In genomic region chr16:8686031-8686621, GRCh38 we compare ENCODE assay signal across 13 cellular contexts. TPM values are rescaled to one million over a fixed set of nuclear protein-coding genes. Genes with fewer than 3 reads are reported as not detected.
A peak's percentile ranks its signal among the peaks of the same experiment; 100 is the strongest.
DNase-seq lines count a peak whose midpoint lies in the region; ATAC-seq, FAIRE-seq and TF ChIP-seq lines count a peak whose summit lies in the region.
"Had no signal": no experiment of that assay in that cellular context is flagged by ENCODE, and none has a peak within 500 bp of the region (broad histone marks: within the 10 kb centered on the region; RNA-seq: fewer than 3 reads in every experiment).

No MANE protein-coding gene starts in this region.

- FAIRE-seq in A549 (lab: Jason Lieb, UNC): no peak
- FAIRE-seq: endometrium had no signal

- no peaks in the 10 kb centered on the region for H3K27me3 Mint-ChIP-seq in endodermal cell (ENCODE audit: insufficient read depth)
- H3K27me3 Mint-ChIP-seq in activated T-helper 1 cell treated with anti-CD3 and anti-CD28 coated beads, Interleukin-12 subunit alpha, Interleukin-12 subunit beta, Interleukin-2, Interleukin-4 antibody, amounts not matched to agents 30 ng/mL and 10 ng/mL and 1 ng/mL, durations not matched to agents 14 hours and 24 hours and 36 hours (ENCODE audit: insufficient read depth): no peaks in the 10 kb centered on the region

- CTCF ChIA-PET in A549 (lab: Yijun Ruan, JAX): interaction anchor here (3.0 kb wide), 1 partner anchor 25 kb away, joined by 10 read pairs; no protein-coding TSS in a partner anchor

- POLR2A ChIA-PET in A549 (lab: Yijun Ruan, JAX): no interaction called here

- intact Hi-C loops in activated T-helper 1 cell treated with anti-CD3 and anti-CD28 coated beads, Interleukin-12 subunit alpha, Interleukin-12 subunit beta, Interleukin-2, Interleukin-4 antibody, amounts not matched to agents 30 ng/mL and 10 ng/mL and 1 ng/mL, durations not matched to agents 14 hours and 24 hours and 36 hours (cut with micrococcal nuclease): no loop called here

- H3K4me1 ChIP-seq in A549: no peaks in the 10 kb centered on the region
- H3K4me1 ChIP-seq in endodermal cell (ENCODE audit: control insufficient read depth, insufficient read depth, low read length): peaks cover 9% of the 10 kb centered on the region

- TF ChIP-seq POLR2A in A549 (IDR thresholded peaks at IDR 0.05; ENCODE audit: low read length): no peak

- no peak for TF ChIP-seq CTCF in A549 (IDR thresholded peaks at IDR 0.05)
- no peak for TF ChIP-seq CTCF in endodermal cell (conservative IDR thresholded peaks at IDR 0.05)

- H3K9me3 ChIP-seq in A549: peaks cover 21% of the 10 kb centered on the region
- peaks cover 14% of the 10 kb centered on the region for H3K9me3 ChIP-seq in endodermal cell (ENCODE audit: control insufficient read depth, low read length)

- no peak overlapping the region for H3K4me3 Mint-ChIP-seq in endodermal cell
- no peak overlapping the region for H3K4me3 Mint-ChIP-seq in activated T-helper 1 cell treated with anti-CD3 and anti-CD28 coated beads, Interleukin-12 subunit alpha, Interleukin-12 subunit beta, Interleukin-2, Interleukin-4 antibody, amounts not matched to agents 30 ng/mL and 10 ng/mL and 1 ng/mL, durations not matched to agents 14 hours and 24 hours and 36 hours

- no peak for TF ChIP-seq RAD21 in A549 (conservative IDR thresholded peaks at IDR 0.05 in 1 of 2, IDR thresholded peaks at IDR 0.05 in 1 of 2)

- no peak overlapping the region for H3K4me2 ChIP-seq in A549

- no peak overlapping the region for H3K27ac ChIP-seq in A549
- H3K27ac ChIP-seq in endodermal cell (ENCODE audit: low read depth, low read length): peak overlapping the region; percentile 89
- H3K27ac ChIP-seq: HL-60 had no signal

- peaks cover 15% of the 10 kb centered on the region for H3K36me3 Mint-ChIP-seq in endodermal cell (ENCODE audit: low read depth)
- H3K36me3 Mint-ChIP-seq in activated T-helper 1 cell treated with anti-CD3 and anti-CD28 coated beads, Interleukin-12 subunit alpha, Interleukin-12 subunit beta, Interleukin-2, Interleukin-4 antibody, amounts not matched to agents 30 ng/mL and 10 ng/mL and 1 ng/mL, durations not matched to agents 14 hours and 24 hours and 36 hours (ENCODE audit: low read depth): peaks cover 11% of the 10 kb centered on the region

- ATAC-seq in A549 (peak; percentile 37 to 50; a peak in 2 of 6 replicates), GM19023 (IDR thresholded peaks at IDR 0.05; ENCODE audit: unreplicated experiment) (no peak)
- ATAC-seq: stimulated activated naive CD8-positive, alpha-beta T cell treated with anti-CD3 and anti-CD28 coated beads, Interleukin-15, Interleukin-2, amounts not matched to agents 100 U/mL and 50 U/mL, for 24 hours had no signal

- H3K36me3 ChIP-seq in endodermal cell (ENCODE audit: control insufficient read depth, insufficient read depth, low read length): no peaks in the 10 kb centered on the region

- H3K27ac Mint-ChIP-seq in endodermal cell: no peak overlapping the region
- H3K27ac Mint-ChIP-seq in activated T-helper 1 cell treated with anti-CD3 and anti-CD28 coated beads, Interleukin-12 subunit alpha, Interleukin-12 subunit beta, Interleukin-2, Interleukin-4 antibody, amounts not matched to agents 30 ng/mL and 10 ng/mL and 1 ng/mL, durations not matched to agents 14 hours and 24 hours and 36 hours: no peak overlapping the region

- H3K9me3 Mint-ChIP-seq in endodermal cell: peaks cover 19% of the 10 kb centered on the region
- H3K9me3 Mint-ChIP-seq in activated T-helper 1 cell treated with anti-CD3 and anti-CD28 coated beads, Interleukin-12 subunit alpha, Interleukin-12 subunit beta, Interleukin-2, Interleukin-4 antibody, amounts not matched to agents 30 ng/mL and 10 ng/mL and 1 ng/mL, durations not matched to agents 14 hours and 24 hours and 36 hours: peaks cover 27% of the 10 kb centered on the region

- no peaks in the 10 kb centered on the region for H3K27me3 ChIP-seq in endodermal cell (ENCODE audit: control insufficient read depth, insufficient read depth, low read length, poor library complexity, severe bottlenecking)

- WGBS in A549 (ENCODE audit: missing lambda C conversion rate): 6% methylated on average over 4 of the region's 7 CpGs
- WGBS in endodermal cell (ENCODE audit: insufficient coverage in 1 of 2, insufficient read length in 1 of 2), 2 experiments: 45 to 58% methylated on average over 5 to 7 of the region's 7 CpGs

- peaks cover 11% of the 10 kb centered on the region for H3K4me1 Mint-ChIP-seq in endodermal cell
- H3K4me1 Mint-ChIP-seq in activated T-helper 1 cell treated with anti-CD3 and anti-CD28 coated beads, Interleukin-12 subunit alpha, Interleukin-12 subunit beta, Interleukin-2, Interleukin-4 antibody, amounts not matched to agents 30 ng/mL and 10 ng/mL and 1 ng/mL, durations not matched to agents 14 hours and 24 hours and 36 hours (ENCODE audit: low read depth): no peaks in the 10 kb centered on the region

- no peak for TF ChIP-seq EP300 in A549 (IDR thresholded peaks at IDR 0.05)

- no peak overlapping the region for H3K9ac ChIP-seq in endodermal cell (ENCODE audit: extremely low read depth, low read length, poor library complexity, severe bottlenecking)

- H3K4me3 ChIP-seq in A549 (no peak overlapping the region), endodermal cell (ENCODE audit: low read length) (no peak overlapping the region)

- DNase-seq in A549 (ENCODE audit: low read depth in 1 of 2, low spot score in 1 of 2) (no peak), NCI-H2196 treated with DMSO at 0.1 percent for 48 hours (lab: John Stamatoyannopoulos, UW; ENCODE audit: unreplicated experiment) (peak; percentile 10), endodermal cell (no peak), midbrain (lab: John Stamatoyannopoulos, UW) (peak; percentile 56), DMS114 treated with DMSO at 0.1 percent for 48 hours (lab: John Stamatoyannopoulos, UW; ENCODE audit: unreplicated experiment) (no peak)
- DNase-seq in activated CD4-positive, alpha-beta T cell treated with anti-CD3 and anti-CD28 coated beads, Interleukin-2, amount 50 U/mL, for 48 hours: no peak
- DNase-seq in activated T-helper 1 cell treated with anti-CD3 and anti-CD28 coated beads, Interleukin-12 subunit alpha, Interleukin-12 subunit beta, Interleukin-2, Interleukin-4 antibody, amounts not matched to agents 30 ng/mL and 10 ng/mL and 1 ng/mL, durations not matched to agents 14 hours and 24 hours and 36 hours (ENCODE audit: low spot score): no peak
- DNase-seq: activated CD4-positive, alpha-beta T cell treated with anti-CD3 and anti-CD28 coated beads, Interleukin-2, amount 50 U/mL, for 1 hour; activated naive CD4-positive, alpha-beta T cell treated with Interleukin-2 at 50 U/mL for 16 hours; stimulated activated naive CD8-positive, alpha-beta T cell treated with anti-CD3 and anti-CD28 coated beads, Interleukin-15, Interleukin-2, amounts not matched to agents 100 U/mL and 50 U/mL, for 24 hours had no signal

TF ChIP-seq in A549, 52 proteins besides CTCF, POLR2A, EP300 and RAD21:
- TF ChIP-seq ZC3H11A (IDR thresholded peaks at IDR 0.05): no peak
- TF ChIP-seq KDM5A (IDR thresholded peaks at IDR 0.05): no peak
- no peak for TF ChIP-seq TFCP2L1 (CRISPR knock-in tag; IDR thresholded peaks at IDR 0.05)
- TF ChIP-seq CHD4 (IDR thresholded peaks at IDR 0.05; ENCODE audit: borderline replicate concordance): no peak
- no peak for TF ChIP-seq FOSB (CRISPR knock-in tag; IDR thresholded peaks at IDR 0.05)
- TF ChIP-seq JUN (IDR thresholded peaks at IDR 0.05): no peak
- no peak for TF ChIP-seq MYC (IDR thresholded peaks at IDR 0.05; ENCODE audit: borderline replicate concordance, low read length)
- no peak for TF ChIP-seq BHLHE40 (IDR thresholded peaks at IDR 0.05; ENCODE audit: low read depth, low read length)
- TF ChIP-seq FOXS1 (CRISPR knock-in tag; IDR thresholded peaks at IDR 0.05): no peak

RNA-seq across cellular contexts. Expression of gene ABAT, which starts 11.7 kb away (rescaled TPM):
- polyA plus RNA-seq in A549 (2011; rRNA removed): 1.2 and 1.3 TPM in 2 replicates
- polyA plus RNA-seq in A549 (2012; cell fraction: cytosol; rRNA removed): 0.16 and 0.27 TPM in 2 replicates
- polyA plus RNA-seq in A549 (2012; cell fraction: nucleus; rRNA removed): 0.58 and 0.69 TPM in 2 replicates
- polyA plus RNA-seq in A549 (2017; fragmentation: RNase III; extraction: RNeasy Plus Mini Kit Qiagen cat#74134 plus additional on column Dnase treatment): 0.60 to 0.68 TPM (median 0.66 TPM) in 3 replicates
- 1.1 and 1.7 TPM in 2 replicates for polyA minus RNA-seq in A549 (2011; rRNA and poly(A)+ RNA removed)
- 10 to 100 TPM in 1 of 2 donors, 1 to 10 TPM in 1; 9.7 to 13.6 TPM for total RNA-seq in endodermal cell
- 64.2 TPM for polyA plus RNA-seq in endodermal cell (2013, experiment 1 of 2)
- polyA plus RNA-seq in endodermal cell (2013, experiment 2 of 2): 65.0 TPM
- total RNA-seq in activated T-helper 1 cell treated with anti-CD3 and anti-CD28 coated beads, Interleukin-12 subunit alpha, Interleukin-12 subunit beta, Interleukin-2, Interleukin-4 antibody, amounts not matched to agents 30 ng/mL and 10 ng/mL and 1 ng/mL, durations not matched to agents 14 hours and 24 hours and 36 hours: 7.3 and 7.7 TPM in 2 replicates

Comparison
In these comparisons a context has a peak if more than half of its experiments do, and no peak if none do; other contexts are left out.
1. DNase-seq: peak in NCI-H2196 treated with DMSO at 0.1 percent for 48 hours (single experiment) and midbrain (single experiment); none in A549 (0 of 2), endodermal cell (single experiment), activated CD4-positive, alpha-beta T cell treated with anti-CD3 and anti-CD28 coated beads, Interleukin-2, amount 50 U/mL, for 48 hours (0 of 2), activated T-helper 1 cell treated with anti-CD3 and anti-CD28 coated beads, Interleukin-12 subunit alpha, Interleukin-12 subunit beta, Interleukin-2, Interleukin-4 antibody, amounts not matched to agents 30 ng/mL and 10 ng/mL and 1 ng/mL, durations not matched to agents 14 hours and 24 hours and 36 hours (single experiment) and DMS114 treated with DMSO at 0.1 percent for 48 hours (single experiment).